ENCODE assay signal across 23 cellular contexts in the genomic region with DNA sequence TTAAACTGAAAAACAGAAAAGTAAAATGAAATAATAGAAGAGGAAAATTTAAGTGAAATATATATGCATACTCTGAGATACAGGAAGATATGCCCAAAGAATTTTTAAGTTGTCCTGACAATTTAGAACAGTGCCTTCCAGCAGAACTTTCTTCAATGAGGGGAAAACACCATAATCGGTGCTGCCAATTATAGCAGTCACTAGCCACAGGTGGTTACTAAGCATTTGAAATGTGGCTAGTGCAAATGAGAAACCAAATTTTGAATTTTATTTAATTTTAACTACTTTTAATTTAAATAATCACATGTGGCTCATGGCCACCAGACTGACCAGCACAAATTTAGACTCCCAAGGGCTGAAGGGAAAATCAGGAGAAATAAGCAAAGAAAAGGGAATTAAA.
"Had no signal": no experiment of that assay in that cellular context is flagged by ENCODE, and none has a peak within 500 bp of the region (broad histone marks: within the 10 kb centered on the region; RNA-seq: fewer than 3 reads in every experiment).

No MANE protein-coding gene starts in this region.

- H3K9ac ChIP-seq: SK-N-SH had no signal

- H3K9me2 ChIP-seq: SK-N-SH had no signal

- DNase-seq: IMR-90; Kasumi-1; KG1; MM.1S; NCI-H1092 treated with DMSO at 0.1 percent for 48 hours; NCI-H1436; NCI-H187; NCI-H2029; NCI-H2081 treated with DMSO at 0.1 percent for 48 hours; NCI-H2171; NCI-H226; NCI-H446; NCI-H510A; NCI-H524 treated with DMSO at 0.1 percent for 48 hours; NCI-H69; NCI-H774; NK-92 treated with Interleukin-12 subunit alpha and Interleukin-12 subunit beta, amount 100 ng/mL, for 24 hours; PC-3; SHP77; SK-N-SH had no signal

- ATAC-seq: HepG2, Panc1, PC-3 had no signal

- H3K9me3 ChIP-seq: SK-N-SH had no signal

- H3K4me2 ChIP-seq: SK-N-SH had no signal

- H3K27ac ChIP-seq: RWPE1 had no signal

- FAIRE-seq: HepG2 had no signal
